Comparison of ENCODE assay signal across 22 cellular contexts in the genomic region with DNA sequence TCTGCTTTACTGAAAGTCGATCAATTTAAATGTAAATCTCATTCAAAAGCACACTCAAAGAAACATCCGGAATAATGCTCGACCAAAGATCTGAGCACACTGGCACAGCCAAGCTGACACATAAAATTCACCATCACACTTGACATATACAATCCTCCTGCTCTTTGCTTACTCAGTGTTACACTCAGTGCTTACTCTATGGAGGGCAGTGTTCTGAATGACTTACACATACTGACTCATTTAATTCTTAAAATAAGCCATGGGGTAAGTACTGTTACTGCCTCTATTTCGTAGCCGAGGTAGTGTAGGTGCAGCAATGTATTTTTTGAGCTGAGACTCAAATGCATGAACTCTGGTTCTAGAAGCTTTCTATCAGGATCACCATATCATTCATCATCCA.
"Had no signal": no experiment of that assay in that cellular context is flagged by ENCODE, and none has a peak within 500 bp of the region (broad histone marks: within the 10 kb centered on the region; RNA-seq: fewer than 3 reads in every experiment).

No MANE protein-coding gene starts in this region.

- H3K4me3 Mint-ChIP-seq: dendritic cell treated with granulocyte-macrophage colony-stimulating factor and Interleukin-4, amounts not matched to agents 40 ng/mL and 50 ng/mL, for 4 days; effector memory CD8-positive, alpha-beta T cell; immature natural killer cell; memory B cell; mesothelial cell of epicardium; natural killer cell; neural crest cell had no signal

- ATAC-seq: effector memory CD8-positive, alpha-beta T cell; left cardiac atrium; lower lobe of right lung; natural killer cell had no signal

- H3K27me3 ChIP-seq: esophagus squamous epithelium, ovary, right atrium auricular region, tibial artery, upper lobe of left lung, uterus had no signal

- H3K27ac ChIP-seq: esophagus squamous epithelium, left ventricle myocardium inferior, lower lobe of right lung, ovary, right atrium auricular region, tibial artery, upper lobe of left lung, uterus had no signal

- H3K4me3 ChIP-seq: esophagus squamous epithelium, left ventricle myocardium inferior, lower lobe of right lung, ovary, right atrium auricular region, tibial artery, upper lobe of left lung, uterus had no signal

- H3K36me3 ChIP-seq: esophagus squamous epithelium, left ventricle myocardium inferior, lower lobe of right lung, ovary, right atrium auricular region, upper lobe of left lung, uterus had no signal

- H3K4me1 Mint-ChIP-seq: immature natural killer cell, memory B cell, mesothelial cell of epicardium, natural killer cell, neural crest cell had no signal

- H3K9me3 ChIP-seq: right atrium auricular region, uterus had no signal

- H3K27me3 Mint-ChIP-seq: dendritic cell treated with granulocyte-macrophage colony-stimulating factor and Interleukin-4, amounts not matched to agents 40 ng/mL and 50 ng/mL, for 4 days; effector memory CD8-positive, alpha-beta T cell; memory B cell had no signal

- H3K4me1 ChIP-seq: esophagus squamous epithelium, left ventricle myocardium inferior, lower lobe of right lung, right atrium auricular region, upper lobe of left lung, uterus had no signal

- DNase-seq: effector memory CD8-positive, alpha-beta T cell; esophagus squamous epithelium; foreskin fibroblast; immature natural killer cell; kidney; left cardiac atrium; left ventricle myocardium inferior; lower lobe of right lung; natural killer cell; nucleus accumbens; ovary; small intestine; stimulated activated CD4-positive, alpha-beta T cell treated with anti-CD3 and anti-CD28 coated beads, Interleukin-12 subunit alpha, Interleukin-12 subunit beta, amount 100 ng/mL, for 4 hours; stimulated activated naive CD4-positive, alpha-beta T cell treated with Interleukin-2 at 50 U/mL for 16 hours; tibial artery; upper lobe of left lung; uterus had no signal

- H3K27ac Mint-ChIP-seq: dendritic cell treated with granulocyte-macrophage colony-stimulating factor and Interleukin-4, amounts not matched to agents 40 ng/mL and 50 ng/mL, for 4 days; effector memory CD8-positive, alpha-beta T cell; immature natural killer cell; memory B cell; mesothelial cell of epicardium; natural killer cell had no signal
